Comparison of ENCODE assay signal across 32 cellular contexts in genomic region chr6:46353450-46353998, GRCh38.
"Had no signal": no experiment of that assay in that cellular context is flagged by ENCODE, and none has a peak within 500 bp of the region (broad histone marks: within the 10 kb centered on the region; RNA-seq: fewer than 3 reads in every experiment).

No MANE protein-coding gene starts in this region.

- DNase-seq: activated B cell treated with CpG ODN at 0.5 μM for 24 hours; activated CD4-positive, alpha-beta memory T cell treated with anti-CD3 and anti-CD28 coated beads for 36 hours; activated CD4-positive, alpha-beta T cell treated with anti-CD3 and anti-CD28 coated beads for 4 hours; activated CD4-positive, alpha-beta T cell treated with anti-CD3 and anti-CD28 coated beads, Interleukin-2, amount 50 U/mL, for 1 hour; activated CD4-positive, CD25-positive, alpha-beta regulatory T cell treated with anti-CD3 and anti-CD28 coated beads, Interleukin-2, amount 50 U/mL, for 72 hours; activated CD8-positive, alpha-beta memory T cell treated with anti-CD3 and anti-CD28 coated beads, Interleukin-2, amount 50 U/mL, for 4 hours; activated gamma-delta T cell treated with Interleukin-2 at 50 U/mL for 16 hours; activated naive CD4-positive, alpha-beta T cell treated with anti-CD3 and anti-CD28 coated beads for 36 hours; activated naive CD8-positive, alpha-beta T cell treated with anti-CD3 and anti-CD28 coated beads, Interleukin-2, amount 50 U/mL, for 24 hours; activated T-cell treated with anti-CD3 and anti-CD28 coated beads for 4 hours; activated T-cell treated with anti-CD3 and anti-CD28 coated beads, Interleukin-2, amount 50 U/mL, for 4 hours; amniotic stem cell; aorta; Karpas-422; KBM-7; NCI-H1105; NCI-H1417 treated with DMSO at 0.1 percent for 48 hours; NCI-H1694; NCI-H2029; NCI-H510A; NCI-H526; NCI-H748 treated with DMSO at 0.1 percent for 48 hours; NK-92 treated with Interleukin-12 subunit alpha and Interleukin-12 subunit beta, amount 100 ng/mL, for 24 hours; PC-9; SW 1271; T-helper 1 cell; T-helper 2 cell; T-helper 9 cell had no signal

- H3K36me3 ChIP-seq: breast epithelium had no signal

- H3K27me3 ChIP-seq: breast epithelium had no signal

- H3K4me1 ChIP-seq: breast epithelium had no signal

- H3K4me3 ChIP-seq: breast epithelium, PC-9 had no signal

- H3K27ac ChIP-seq: breast epithelium, PC-9, RWPE1, VCaP had no signal

- ATAC-seq: activated naive CD8-positive, alpha-beta T cell treated with anti-CD3 and anti-CD28 coated beads, Interleukin-2, amount 50 U/mL, for 24 hours; Right ventricle myocardium inferior had no signal

- H3K9me3 ChIP-seq: breast epithelium had no signal
